In the genomic region with DNA sequence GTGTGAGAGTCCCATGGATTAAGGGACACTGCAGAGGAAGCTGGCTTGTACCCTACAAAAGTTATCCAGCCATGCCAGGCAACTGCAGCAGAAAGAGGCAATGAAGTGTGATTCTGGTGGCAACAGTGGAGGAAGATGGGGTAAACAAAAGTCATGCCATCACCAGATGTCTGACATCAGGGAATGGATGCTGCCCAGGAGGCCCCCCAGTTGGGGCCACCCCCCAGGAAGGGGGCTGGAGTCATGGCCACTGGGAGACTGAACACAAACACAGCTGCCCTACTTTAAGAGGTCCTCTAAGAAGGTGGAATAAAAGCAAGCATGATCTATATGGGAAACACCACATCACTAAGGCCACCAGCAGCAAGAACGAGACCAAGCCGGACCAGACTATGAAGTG, we compare ENCODE assay signal across 17 cellular contexts.
"Had no signal": no experiment of that assay in that cellular context is flagged by ENCODE, and none has a peak within 500 bp of the region (broad histone marks: within the 10 kb centered on the region; RNA-seq: fewer than 3 reads in every experiment).

No MANE protein-coding gene starts in this region.

- H3K4me3 Mint-ChIP-seq: naive thymus-derived CD8-positive, alpha-beta T cell had no signal

- H3K27me3 ChIP-seq: heart left ventricle, right atrium auricular region, sigmoid colon, testis, tibial nerve had no signal

- H3K27ac ChIP-seq: heart left ventricle, right atrium auricular region, sigmoid colon, skin epidermis, testis, tibial nerve had no signal

- H3K36me3 ChIP-seq: heart left ventricle, right atrium auricular region, sigmoid colon, tibial nerve had no signal

- H3K4me1 ChIP-seq: right atrium auricular region, testis, tibial nerve had no signal

- FAIRE-seq: endometrium, frontal cortex, islet of Langerhans had no signal

- H3K4me3 ChIP-seq: heart left ventricle, mucosa of descending colon, right atrium auricular region, sigmoid colon, skin epidermis, testis, tibial nerve had no signal

- ATAC-seq: esophagus mucosa; heart left ventricle; left lobe of liver; mucosa of descending colon; naive thymus-derived CD8-positive, alpha-beta T cell; stimulated activated naive CD8-positive, alpha-beta T cell treated with anti-CD3 and anti-CD28 coated beads, Interleukin-15, Interleukin-2, amounts not matched to agents 100 U/mL and 50 U/mL, for 24 hours had no signal

- H3K9me3 ChIP-seq: mucosa of descending colon, right atrium auricular region, sigmoid colon, testis, tibial nerve had no signal

- H3K27me3 Mint-ChIP-seq: naive thymus-derived CD8-positive, alpha-beta T cell had no signal

- DNase-seq: effector memory CD4-positive, alpha-beta T cell; heart left ventricle; hypothalamus; mucosa of descending colon; naive thymus-derived CD8-positive, alpha-beta T cell; sigmoid colon; stimulated activated CD4-positive, alpha-beta T cell treated with anti-CD3 and anti-CD28 coated beads, Interleukin-12 subunit alpha, Interleukin-12 subunit beta, amount 100 ng/mL, for 4 hours; stimulated activated naive CD8-positive, alpha-beta T cell treated with anti-CD3 and anti-CD28 coated beads, Interleukin-15, Interleukin-2, amounts not matched to agents 100 U/mL and 50 U/mL, for 24 hours; testis had no signal
